ENCODE assay signal across 1 cellular context in genomic region chr3:195442573-195443390, GRCh38.
TF ChIP-seq lines count a peak whose summit lies in the region.

TSS of gene ACAP2 (minus strand) at chr3:195443020. CDS start at chr3:195442847, 173 bp downstream.

TF ChIP-seq in WTC11, 78 proteins besides CTCF, POLR2A, EP300 and RAD21 (continued from another document):
- no peak for TF ChIP-seq ATF2 (CRISPR knock-in tag; IDR thresholded peaks at IDR 0.05; ENCODE audit: borderline replicate concordance, low read depth)
- TF ChIP-seq ATF6 (CRISPR knock-in tag; IDR thresholded peaks at IDR 0.05), result no peak
- no peak for TF ChIP-seq NR1H2 (CRISPR knock-in tag; IDR thresholded peaks at IDR 0.05)
- TF ChIP-seq ZNF396 (CRISPR knock-in tag; IDR thresholded peaks at IDR 0.05; ENCODE audit: borderline replicate concordance), result no peak
- peak; percentile 84; the same call in 1 of the 2 replicates for TF ChIP-seq KAT7 (CRISPR knock-in tag; IDR thresholded peaks at IDR 0.05; ENCODE audit: borderline replicate concordance)
- no peak for TF ChIP-seq ZNF671 (CRISPR knock-in tag; IDR thresholded peaks at IDR 0.05)
- peak; percentile 31; the same call in 1 of the 2 replicates for TF ChIP-seq CREM (CRISPR knock-in tag; IDR thresholded peaks at IDR 0.05)
- no peak for TF ChIP-seq PREB (CRISPR knock-in tag; IDR thresholded peaks at IDR 0.05; ENCODE audit: borderline replicate concordance)
- TF ChIP-seq STAT6 (CRISPR knock-in tag; conservative IDR thresholded peaks at IDR 0.05; ENCODE audit: low read depth), result no peak
- TF ChIP-seq HMGXB4 (CRISPR knock-in tag; IDR thresholded peaks at IDR 0.05), result peak; percentile 91
- TF ChIP-seq RORB (CRISPR knock-in tag; IDR thresholded peaks at IDR 0.05), result no peak
- TF ChIP-seq ZNF219 (CRISPR knock-in tag; IDR thresholded peaks at IDR 0.05; ENCODE audit: borderline replicate concordance), result no peak
- 0 out of 2 replicates have a peak, but pooled peaks have one; percentile 22 for TF ChIP-seq ARID4B (CRISPR knock-in tag; IDR thresholded peaks at IDR 0.05; ENCODE audit: borderline replicate concordance)
- TF ChIP-seq ETV6 (CRISPR knock-in tag; IDR thresholded peaks at IDR 0.05), result peak; percentile 5; the same call in 1 of the 2 replicates
- no peak for TF ChIP-seq EMX1 (CRISPR knock-in tag; IDR thresholded peaks at IDR 0.05)
- TF ChIP-seq NFYB (CRISPR knock-in tag; conservative IDR thresholded peaks at IDR 0.05; ENCODE audit: low read depth), result peak; percentile 99
- peak; percentile 76 for TF ChIP-seq FOXP1 (CRISPR knock-in tag; IDR thresholded peaks at IDR 0.05; ENCODE audit: borderline replicate concordance)
